ENCODE assay signal across 9 cellular contexts in the genomic region with DNA sequence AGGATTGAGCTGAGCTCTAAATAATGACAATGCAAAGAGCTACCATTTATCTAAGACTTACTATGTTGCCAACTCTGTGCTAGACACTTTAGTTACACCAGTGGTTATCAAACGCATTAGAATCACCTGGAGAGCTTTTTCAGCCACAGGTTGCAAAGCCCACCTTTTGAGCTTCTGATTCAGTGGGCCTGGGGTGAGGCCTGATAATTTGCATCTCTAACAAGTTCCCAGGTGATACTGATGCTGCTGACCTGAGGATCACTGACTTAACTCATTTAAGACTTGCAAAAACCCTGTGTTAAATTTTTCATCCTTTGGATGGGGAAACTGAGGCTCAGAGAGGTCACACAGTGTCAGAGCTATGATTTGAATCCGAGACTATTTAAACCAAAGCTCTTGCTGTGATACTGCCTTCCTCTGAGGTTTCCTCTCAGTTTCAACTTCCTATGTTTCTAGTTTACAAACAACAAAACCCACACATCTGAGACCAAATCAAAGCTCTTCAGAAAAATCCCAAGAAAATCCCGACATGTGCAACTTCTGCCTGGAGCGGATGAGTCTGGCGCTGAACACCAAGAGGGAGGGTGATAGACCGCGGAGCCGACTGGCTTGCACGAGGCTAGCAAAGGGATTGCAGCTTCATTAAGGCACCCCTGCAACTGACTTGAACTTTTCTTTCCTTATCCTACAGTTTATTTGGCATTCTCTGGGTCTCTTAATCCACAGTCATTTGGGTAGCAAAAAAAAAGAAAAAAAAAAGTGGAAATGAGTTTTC.
A peak's percentile ranks its signal among the peaks of the same experiment; 100 is the strongest.
DNase-seq lines count a peak whose midpoint lies in the region; ATAC-seq, FAIRE-seq and TF ChIP-seq lines count a peak whose summit lies in the region.
"Had no signal": no experiment of that assay in that cellular context is flagged by ENCODE, and none has a peak within 500 bp of the region (broad histone marks: within the 10 kb centered on the region; RNA-seq: fewer than 3 reads in every experiment).

No MANE protein-coding gene starts in this region.

- no peak for ATAC-seq in CD4-positive, alpha-beta T cell (ENCODE audit: poor library complexity)
- peak in 3 of 4 donors; percentile 56 to 84 (median 75) for ATAC-seq in pancreas

- peak overlapping the region; percentile 49 for H3K4me3 Mint-ChIP-seq in CD4-positive, alpha-beta T cell

- DNase-seq in CD4-positive, alpha-beta T cell = no peak
- peak; percentile 39 to 63 for DNase-seq in SJCRH30
- peak; percentile 22 to 68 for DNase-seq in foreskin fibroblast
- no peak for DNase-seq in pancreas
- DNase-seq in activated CD4-positive, alpha-beta T cell treated with anti-CD3 and anti-CD28 coated beads for 1 hour = no peak
- no peak for DNase-seq in NCI-H524 (lab: John Stamatoyannopoulos, UW)
- DNase-seq in NCI-H2107 treated with DMSO at 0.1 percent for 48 hours (lab: John Stamatoyannopoulos, UW; ENCODE audit: unreplicated experiment) = no peak
- no peak for DNase-seq in superior temporal gyrus (ENCODE audit: extremely low spot score)
- DNase-seq: islet precursor cell had no signal

- H3K27me3 ChIP-seq in CD4-positive, alpha-beta T cell (ENCODE audit: control insufficient read depth, insufficient read depth, low read length) = peaks cover 8% of the 10 kb centered on the region
- H3K27me3 ChIP-seq in SJCRH30 (no peaks in the 10 kb centered on the region), pancreas (no peaks in the 10 kb centered on the region)

- POLR2A ChIA-PET in CD4-positive, alpha-beta T cell (lab: Charles Lee) = interaction anchor here (0.7 kb wide), 1 partner anchor 49 kb away, joined by 3 read pairs; no protein-coding TSS in a partner anchor

- H3K4me1 ChIP-seq in SJCRH30 (no peaks in the 10 kb centered on the region), pancreas (no peaks in the 10 kb centered on the region)

- no peak for FAIRE-seq in pancreas (lab: Jason Lieb, UNC)

- no peak overlapping the region for H3K27ac ChIP-seq in CD4-positive, alpha-beta T cell (ENCODE audit: low read depth, low read length)
- peak overlapping the region; percentile 67 for H3K27ac ChIP-seq in SJCRH30
- no peak overlapping the region for H3K27ac ChIP-seq in pancreas

- no peak for TF ChIP-seq CTCF in CD4-positive, alpha-beta T cell (IDR thresholded peaks at IDR 0.05)
- no peak for TF ChIP-seq CTCF in foreskin fibroblast (IDR thresholded peaks at IDR 0.05; ENCODE audit: low read depth, low read length)
- no peak for TF ChIP-seq CTCF in pancreas (IDR thresholded peaks at IDR 0.05)

- H3K36me3 ChIP-seq in SJCRH30 (no peaks in the 10 kb centered on the region), pancreas (no peaks in the 10 kb centered on the region)

- CTCF ChIA-PET in CD4-positive, alpha-beta T cell (lab: Charles Lee) = interaction anchor here (0.7 kb wide), 1 partner anchor 36 kb away, joined by 3 read pairs; no protein-coding TSS in a partner anchor

- H3K9me3 Mint-ChIP-seq in CD4-positive, alpha-beta T cell = no peaks in the 10 kb centered on the region

- peaks cover 10% of the 10 kb centered on the region for H3K4me1 Mint-ChIP-seq in CD4-positive, alpha-beta T cell (ENCODE audit: low read depth)

- H3K4me3 ChIP-seq in SJCRH30 (peak overlapping the region; percentile 55), foreskin fibroblast (ENCODE audit: low read depth in 1 of 2, low read length in 2 of 2) (peak overlapping the region; percentile 31 to 46), pancreas (peak overlapping the region in 2 of 4 donors; percentile 23 to 39)

- no peaks in the 10 kb centered on the region for H3K36me3 Mint-ChIP-seq in CD4-positive, alpha-beta T cell (ENCODE audit: low read depth)

- WGBS in pancreas, 2 donors = 23 to 30% methylated on average over 9 of the region's 9 CpGs

- no peaks in the 10 kb centered on the region for H3K9me3 ChIP-seq in CD4-positive, alpha-beta T cell (ENCODE audit: control insufficient read depth, low read length)
- no peaks in the 10 kb centered on the region for H3K9me3 ChIP-seq in SJCRH30 (replicated peaks)
- H3K9me3 ChIP-seq in pancreas = no peaks in the 10 kb centered on the region

- intact Hi-C loops in CD4-positive, alpha-beta T cell (cut with DNase I, micrococcal nuclease) = no loop called here
- intact Hi-C loops in pancreas (cut with DNase I) = no loop called here

- peaks cover 21% of the 10 kb centered on the region for H3K27me3 Mint-ChIP-seq in CD4-positive, alpha-beta T cell

- H3K27ac Mint-ChIP-seq in CD4-positive, alpha-beta T cell = no peak overlapping the region

Comparison
In these comparisons a context has a peak if more than half of its experiments do, and no peak if none do; other contexts are left out.
1. DNase-seq: peak in SJCRH30 (2 of 2) and foreskin fibroblast (2 of 2); none in CD4-positive, alpha-beta T cell (0 of 10), pancreas (0 of 6), activated CD4-positive, alpha-beta T cell treated with anti-CD3 and anti-CD28 coated beads for 1 hour (single experiment), NCI-H524 (0 of 2), NCI-H2107 treated with DMSO at 0.1 percent for 48 hours (single experiment) and superior temporal gyrus (single experiment).